ENCODE assay signal across 16 cellular contexts in genomic region chr5:127061956-127062355, GRCh38. TPM values are rescaled to one million over a fixed set of nuclear protein-coding genes. Genes with fewer than 3 reads are reported as not detected.
DNase-seq lines count a peak whose midpoint lies in the region; ATAC-seq, FAIRE-seq and TF ChIP-seq lines count a peak whose summit lies in the region.
"Had no signal": no experiment of that assay in that cellular context is flagged by ENCODE, and none has a peak within 500 bp of the region (broad histone marks: within the 10 kb centered on the region; RNA-seq: fewer than 3 reads in every experiment).

No MANE protein-coding gene starts in this region.

- H2BK120ac ChIP-seq in H1 (replicated peaks; ENCODE audit: low read depth, low read length), result no peak overlapping the region

- H2BK12ac ChIP-seq in H1 (ENCODE audit: low read depth, low read length), result no peak overlapping the region

- peak; percentile 5 for FAIRE-seq in astrocyte (lab: Jason Lieb, UNC)
- peak; percentile 62 for FAIRE-seq in H1 (lab: Jason Lieb, UNC)
- FAIRE-seq: GM19239 had no signal

- no peak overlapping the region for H3K27ac ChIP-seq in HEK293 (ENCODE audit: extremely low read depth, low read depth, low read length)
- no peak overlapping the region for H3K27ac ChIP-seq in astrocyte (ENCODE audit: low read depth, low read length)
- H3K27ac ChIP-seq in H1 (ENCODE audit: low read depth, low read length), result no peak overlapping the region
- H3K27ac ChIP-seq: BLaER1 treated with 17β-estradiol and CSF1 and Interleukin-3, amounts not matched to agents 10 nM and 100 nM had no signal

- H2AK5ac ChIP-seq in H1 (ENCODE audit: low read depth, low read length), result no peak overlapping the region

- H3K79me1 ChIP-seq in H1 (ENCODE audit: low read depth, low read length), result no peaks in the 10 kb centered on the region

- ATAC-seq in GM19351 (IDR thresholded peaks at IDR 0.05; ENCODE audit: unreplicated experiment), result no peak

- H3K36me3 ChIP-seq in HEK293 (ENCODE audit: control insufficient read depth in 2 of 2, insufficient read depth in 1 of 2, low read length in 2 of 2) (peaks cover 0 to 20% of the 10 kb centered on the region in 2 experiments; a peak in 1 of 3 replicates), astrocyte (ENCODE audit: insufficient read depth, low read length) (peaks cover 4% of the 10 kb centered on the region), H1 (ENCODE audit: control insufficient read depth in 2 of 4, insufficient read depth in 4 of 4, low read length in 3 of 4) (no peaks in the 10 kb centered on the region)
- H3K36me3 ChIP-seq: BLaER1 treated with 17β-estradiol and CSF1 and Interleukin-3, amounts not matched to agents 10 nM and 100 nM had no signal

- H3K4me1 ChIP-seq in HEK293 (ENCODE audit: control insufficient read depth, insufficient read depth, low read length) (peaks cover 5% of the 10 kb centered on the region; the same call in 1 of the 2 replicates), astrocyte (ENCODE audit: insufficient read depth, low read length) (no peaks in the 10 kb centered on the region), H1 (replicated peaks in 1 of 4; ENCODE audit: control insufficient read depth in 3 of 4, insufficient read depth in 4 of 4, low read length in 3 of 4) (no peaks in the 10 kb centered on the region)

- H4K5ac ChIP-seq in H1 (ENCODE audit: insufficient read length, low read depth, low read length), result no peak overlapping the region

- no peak overlapping the region for H2BK20ac ChIP-seq in H1 (ENCODE audit: low read length)

- H3K4me3 ChIP-seq in HEK293 (ENCODE audit: low read depth, low read length), result no peak overlapping the region
- no peak overlapping the region for H3K4me3 ChIP-seq in astrocyte (ENCODE audit: insufficient read depth, low read depth, low read length)
- no peak overlapping the region for H3K4me3 ChIP-seq in H1 (ENCODE audit: extremely low read depth in 1 of 4, insufficient read depth in 2 of 4, low read depth in 3 of 4, low read length in 4 of 4)
- H3K4me3 ChIP-seq in fibroblast of the aortic adventitia (ENCODE audit: low read depth, low read length), result no peak overlapping the region
- H3K4me3 ChIP-seq: BLaER1 treated with 17β-estradiol and CSF1 and Interleukin-3, amounts not matched to agents 10 nM and 100 nM had no signal

- no peak overlapping the region for H3K23ac ChIP-seq in H1 (ENCODE audit: insufficient read length)

- 84% methylated on average over 1 of the region's 1 CpG; no CpG with 5 or more reads in 1 of the 2 experiments for WGBS in H1 (ENCODE audit: extremely low coverage in 1 of 2, insufficient coverage in 1 of 2, insufficient read length in 1 of 2, insufficient replicate concordance in 2 of 2, low coverage in 1 of 2, low lambda C conversion rate in 2 of 2, missing lambda C conversion rate in 1 of 2), 2 experiments

- H3K9me3 Mint-ChIP-seq in astrocyte (ENCODE audit: unreplicated experiment), result no peaks in the 10 kb centered on the region
- no peaks in the 10 kb centered on the region for H3K9me3 Mint-ChIP-seq in nephron progenitor cell
- H3K9me3 Mint-ChIP-seq: CD4-positive, CD25-positive, alpha-beta regulatory T cell had no signal

- H3K79me2 ChIP-seq in astrocyte (ENCODE audit: insufficient read depth, low read length), result no peaks in the 10 kb centered on the region
- no peaks in the 10 kb centered on the region for H3K79me2 ChIP-seq in H1 (ENCODE audit: control insufficient read depth in 1 of 2, insufficient read depth in 2 of 2, low read length in 2 of 2)

- DNase-seq in astrocyte (ENCODE audit: low read depth) (peak; percentile 15), H1 (ENCODE audit: low read depth in 1 of 2, low spot score in 2 of 2) (no peak), fibroblast of the aortic adventitia (ENCODE audit: low read depth) (peak; percentile 43), NOMO-1 treated with DMSO at 0.1 percent for 48 hours (lab: John Stamatoyannopoulos, UW; ENCODE audit: unreplicated experiment) (no peak), head of caudate nucleus (no peak), nephron progenitor cell (no peak)
- DNase-seq: 8988T; CD4-positive, CD25-positive, alpha-beta regulatory T cell; DMS53; GF-D8; HCEC 1CT had no signal

- intact Hi-C loops in head of caudate nucleus (cut with DNase I), result no loop called here

- TF ChIP-seq POLR2A in H1 (IDR thresholded peaks at IDR 0.05; ENCODE audit: control extremely low read depth in 1 of 2, low read depth in 2 of 2, low read length in 2 of 2), result no peak

- H2AFZ ChIP-seq in astrocyte (ENCODE audit: low read depth, low read length) (no peak overlapping the region), H1 (ENCODE audit: low read length) (no peak overlapping the region)

- CTCF ChIA-PET in HEK293 (lab: Yijun Ruan, JAX) (no interaction called here), H1 (lab: Charles Lee; ENCODE audit: partially characterized antibody) (interaction anchor here (1.7 kb wide), 1 partner anchor 17 kb away, joined by 5 read pairs; no protein-coding TSS in a partner anchor)

- peaks cover 2% of the 10 kb centered on the region for H3K4me1 Mint-ChIP-seq in astrocyte (ENCODE audit: low read depth, unreplicated experiment)
- peaks cover 8% of the 10 kb centered on the region for H3K4me1 Mint-ChIP-seq in nephron progenitor cell

- H3K18ac ChIP-seq in H1 (ENCODE audit: extremely low read depth, low read length), result no peak overlapping the region

- no peak overlapping the region for H3K9ac ChIP-seq in astrocyte (ENCODE audit: low read length)
- H3K9ac ChIP-seq in H1 (replicated peaks in 1 of 4; ENCODE audit: extremely low read depth in 1 of 4, low read depth in 3 of 4, low read length in 3 of 4), result no peak overlapping the region
- H3K9ac ChIP-seq: BLaER1 treated with 17β-estradiol and CSF1 and Interleukin-3, amounts not matched to agents 10 nM and 100 nM had no signal

- TF ChIP-seq RAD21 in H1 (IDR thresholded peaks at IDR 0.05 in 1 of 2, conservative IDR thresholded peaks at IDR 0.05 in 1 of 2; ENCODE audit: low read depth in 2 of 2, low read length in 2 of 2), result no peak

- H3K4ac ChIP-seq in H1 (replicated peaks; ENCODE audit: insufficient read length, low read depth, low read length), result no peak overlapping the region

- TF ChIP-seq CTCF in HEK293 (tag by site-specific recombination; IDR thresholded peaks at IDR 0.05) (no peak), astrocyte (IDR thresholded peaks at IDR 0.05; ENCODE audit: insufficient read depth, low read depth, low read length) (no peak), H1 (IDR thresholded peaks at IDR 0.05; ENCODE audit: control extremely low read depth in 1 of 3, insufficient read depth in 1 of 3, low read depth in 1 of 3, low read length in 3 of 3) (no peak), fibroblast of the aortic adventitia (IDR thresholded peaks at IDR 0.05; ENCODE audit: insufficient read depth, low read length) (no peak), nephron progenitor cell (IDR thresholded peaks at IDR 0.05) (no peak)

- H3K9me3 ChIP-seq in HEK293 (ENCODE audit: control insufficient read depth, insufficient read depth, low read depth, low read length) (no peaks in the 10 kb centered on the region), astrocyte (ENCODE audit: insufficient read depth, low read depth, low read length) (no peaks in the 10 kb centered on the region), H1 (ENCODE audit: insufficient read depth in 2 of 2, low read depth in 1 of 2, low read length in 1 of 2) (no peaks in the 10 kb centered on the region)

- no peak overlapping the region for H3K4me2 ChIP-seq in astrocyte (ENCODE audit: low read length)
- no peak overlapping the region for H3K4me2 ChIP-seq in H1 (ENCODE audit: insufficient read depth in 1 of 2, low read depth in 2 of 2, low read length in 2 of 2)
- H3K4me2 ChIP-seq: BLaER1 treated with 17β-estradiol and CSF1 and Interleukin-3, amounts not matched to agents 10 nM and 100 nM had no signal

- no peaks in the 10 kb centered on the region for H3K27me3 Mint-ChIP-seq in astrocyte (ENCODE audit: low read depth, unreplicated experiment)
- peaks cover 3% of the 10 kb centered on the region for H3K27me3 Mint-ChIP-seq in nephron progenitor cell (ENCODE audit: low read depth, poor library complexity)
- H3K27me3 Mint-ChIP-seq: CD4-positive, CD25-positive, alpha-beta regulatory T cell had no signal

- no peak overlapping the region for H3K4me3 Mint-ChIP-seq in astrocyte (ENCODE audit: unreplicated experiment)
- H3K4me3 Mint-ChIP-seq in nephron progenitor cell, result no peak overlapping the region
- H3K4me3 Mint-ChIP-seq: CD4-positive, CD25-positive, alpha-beta regulatory T cell had no signal

- POLR2A ChIA-PET in HEK293 (lab: Yijun Ruan, JAX), result no interaction called here
- POLR2A ChIA-PET in H1 (lab: Charles Lee; ENCODE audit: partially characterized antibody), result no interaction called here

- no peak overlapping the region for H3K14ac ChIP-seq in H1 (ENCODE audit: insufficient read length)

- no peak overlapping the region for H2BK15ac ChIP-seq in H1 (ENCODE audit: low read length)

- H2BK5ac ChIP-seq in H1 (ENCODE audit: low read depth, low read length), result no peak overlapping the region

- no peak overlapping the region for H4K91ac ChIP-seq in H1 (replicated peaks; ENCODE audit: insufficient read length, low read length)

- no peaks in the 10 kb centered on the region for H3K23me2 ChIP-seq in H1 (ENCODE audit: low read depth, low read length)

- H3K27me3 ChIP-seq in astrocyte (ENCODE audit: insufficient read depth, low read length) (no peaks in the 10 kb centered on the region), H1 (replicated peaks in 1 of 4; ENCODE audit: control insufficient read depth in 3 of 4, extremely low read depth in 1 of 4, insufficient read depth in 3 of 4, low read length in 3 of 4) (no peaks in the 10 kb centered on the region)
- H3K27me3 ChIP-seq: BLaER1 treated with 17β-estradiol and CSF1 and Interleukin-3, amounts not matched to agents 10 nM and 100 nM had no signal

- H3K56ac ChIP-seq in H1 (replicated peaks; ENCODE audit: insufficient read length, low read depth, low read length), result no peak overlapping the region

- no peaks in the 10 kb centered on the region for H3K36me3 Mint-ChIP-seq in astrocyte (ENCODE audit: low read depth, unreplicated experiment)
- H3K36me3 Mint-ChIP-seq in nephron progenitor cell (ENCODE audit: low read depth), result no peaks in the 10 kb centered on the region

- H4K20me1 ChIP-seq in astrocyte (ENCODE audit: insufficient read depth, low read length) (no peaks in the 10 kb centered on the region), H1 (replicated peaks in 1 of 2; ENCODE audit: control insufficient read depth in 1 of 2, insufficient read depth in 2 of 2, low read length in 2 of 2) (no peaks in the 10 kb centered on the region)
- H4K20me1 ChIP-seq: BLaER1 treated with 17β-estradiol and CSF1 and Interleukin-3, amounts not matched to agents 10 nM and 100 nM had no signal

- H4K8ac ChIP-seq in H1 (ENCODE audit: extremely low read depth, insufficient read depth, low read length), result no peak overlapping the region

- H3K27ac Mint-ChIP-seq in astrocyte (ENCODE audit: unreplicated experiment) (no peak overlapping the region), nephron progenitor cell (no peak overlapping the region)

- TF ChIP-seq EP300 in H1 (IDR thresholded peaks at IDR 0.05; ENCODE audit: borderline replicate concordance in 1 of 2, low read depth in 2 of 2, low read length in 2 of 2), result no peak

RNA-seq across cellular contexts. Expression of gene C5orf63, which starts 11.3 kb away (rescaled TPM):
- total RNA-seq in astrocyte (0.36 and 1.6 TPM in 2 replicates), fibroblast of the aortic adventitia (ENCODE audit: low replicate concordance) (4.0 and 6.3 TPM in 2 replicates)
- 0.67 TPM in 1 of 2 replicates, not detected in the other for total RNA-seq in H1 (2021; fragmentation: NEBNext Ultra II Directional; extraction: Animal tissue kit (Norgen Biotek cat#: 25700))
- 0.71 and 0.78 TPM in 2 replicates for polyA plus RNA-seq in H1 (2011; rRNA removed)
- 1.0 TPM for polyA plus RNA-seq in H1 (2011; cell fraction: cytosol; rRNA removed)
- 1.1 TPM for polyA plus RNA-seq in H1 (2011; cell fraction: nucleus; rRNA removed)
- polyA plus RNA-seq in H1 (2012, experiment 1 of 2), result 1.1 to 2.7 TPM (median 1.4 TPM) in 4 replicates
- polyA plus RNA-seq in H1 (2012, experiment 2 of 2), result 0.55 TPM
- polyA plus RNA-seq in H1 (2013, experiment 1 of 2), result 0.32 TPM
- polyA plus RNA-seq in H1 (2013, experiment 2 of 2), result 0.11 TPM
- polyA minus RNA-seq in H1 (2011; rRNA and poly(A)+ RNA removed), result 0.69 and 1.4 TPM in 2 replicates
- 0.22 TPM for polyA minus RNA-seq in H1 (2011; cell fraction: cytosol; rRNA and poly(A)+ RNA removed)
- 4.5 TPM for polyA minus RNA-seq in H1 (2011; cell fraction: nucleus; rRNA and poly(A)+ RNA removed)
- total RNA-seq: H4 had no signal

RNA-seq across cellular contexts. Expression of gene MARCHF3, which starts 31.6 kb away (rescaled TPM):
- total RNA-seq in astrocyte (16.5 and 16.6 TPM in 2 replicates), fibroblast of the aortic adventitia (ENCODE audit: low replicate concordance) (5.5 and 16.9 TPM in 2 replicates)
- 12.0 and 14.0 TPM in 2 replicates for total RNA-seq in H1 (2021; fragmentation: NEBNext Ultra II Directional; extraction: Animal tissue kit (Norgen Biotek cat#: 25700))
- 11.1 and 16.9 TPM in 2 replicates for polyA plus RNA-seq in H1 (2011; rRNA removed)
- polyA plus RNA-seq in H1 (2011; cell fraction: cytosol; rRNA removed), result 10.9 TPM
- 14.1 TPM for polyA plus RNA-seq in H1 (2011; cell fraction: nucleus; rRNA removed)
- polyA plus RNA-seq in H1 (2012, experiment 1 of 2), result 11.8 to 13.5 TPM (median 12.9 TPM) in 4 replicates
- 9.3 TPM for polyA plus RNA-seq in H1 (2012, experiment 2 of 2)
- 5.7 TPM for polyA plus RNA-seq in H1 (2013, experiment 1 of 2)
- 8.1 TPM for polyA plus RNA-seq in H1 (2013, experiment 2 of 2)
- polyA minus RNA-seq in H1 (2011; rRNA and poly(A)+ RNA removed), result 19.0 and 23.9 TPM in 2 replicates
- polyA minus RNA-seq in H1 (2011; cell fraction: cytosol; rRNA and poly(A)+ RNA removed), result 10.1 TPM
- polyA minus RNA-seq in H1 (2011; cell fraction: nucleus; rRNA and poly(A)+ RNA removed), result 32.0 TPM

Comparison
In these comparisons a context has a peak if more than half of its experiments do, and no peak if none do; other contexts are left out.
1. DNase-seq: peak in astrocyte (single experiment) and fibroblast of the aortic adventitia (single experiment); none in H1 (0 of 2), NOMO-1 treated with DMSO at 0.1 percent for 48 hours (single experiment), head of caudate nucleus (0 of 42) and nephron progenitor cell (single experiment).